Comparison of ENCODE assay signal across 8 cellular contexts in the genomic region with DNA sequence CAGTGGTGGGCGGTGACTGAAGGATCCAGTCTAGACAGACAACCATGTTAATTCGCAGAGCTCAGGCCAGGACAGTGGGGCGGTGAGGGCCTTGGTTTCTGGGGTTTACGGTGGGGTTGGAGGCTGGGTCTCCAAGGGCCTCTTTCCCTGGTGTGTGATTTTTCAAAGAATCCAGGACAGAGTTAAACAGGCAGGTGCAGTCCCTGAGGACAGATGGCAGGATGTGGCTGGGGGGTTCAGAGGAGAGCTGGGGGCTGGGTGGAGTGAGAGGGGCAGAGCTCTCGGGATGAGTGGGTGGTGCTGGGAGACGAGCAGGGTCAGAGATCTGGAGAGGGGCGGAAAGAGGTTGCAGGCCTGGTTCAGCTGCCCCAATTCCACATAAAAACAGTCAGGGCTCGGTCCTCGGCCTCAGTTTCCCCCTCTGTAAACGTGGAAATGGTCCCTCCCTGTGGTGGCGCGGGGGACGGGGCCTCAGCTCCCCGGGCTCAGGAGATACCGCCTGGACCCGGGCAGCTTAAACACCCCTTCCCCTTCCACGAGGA.
DNase-seq lines count a peak whose midpoint lies in the region; ATAC-seq, FAIRE-seq and TF ChIP-seq lines count a peak whose summit lies in the region.

No MANE protein-coding gene starts in this region.

- H3K4me1 ChIP-seq in keratinocyte (ENCODE audit: control insufficient read depth, extremely low read depth, insufficient read depth, low read length) = peaks cover 10% of the 10 kb centered on the region
- H3K4me1 ChIP-seq in upper lobe of right lung = peaks cover 4% of the 10 kb centered on the region

- H3K79me2 ChIP-seq in keratinocyte (ENCODE audit: control insufficient read depth, insufficient read depth, low read length) = no peaks in the 10 kb centered on the region

- ATAC-seq in activated T-cell treated with anti-CD3 and anti-CD28 coated beads, Interleukin-2, amount 50 U/mL, for 4 hours = peak; percentile 8 to 9
- ATAC-seq in upper lobe of right lung = no peak

- FAIRE-seq in keratinocyte (lab: Jason Lieb, UNC) = no peak

- TF ChIP-seq CTCF in keratinocyte (optimal IDR thresholded peaks at IDR 0.05 in 1 of 3, IDR thresholded peaks at IDR 0.05 in 1 of 3, conservative IDR thresholded peaks at IDR 0.05 in 1 of 3; ENCODE audit: extremely low read depth in 1 of 3, insufficient read depth in 2 of 3, low read length in 3 of 3) (no peak), upper lobe of right lung (IDR thresholded peaks at IDR 0.05) (no peak)

- H3K27ac Mint-ChIP-seq in activated T-helper 2 cell treated with anti-CD3 and anti-CD28 coated beads, Interferon-gamma antibody, Interleukin-2, Interleukin-4, amounts not matched to agents 10 μg/mL and 5 μg/mL and 100 μg/mL, durations not matched to agents 14 hours and 24 hours and 36 hours = no peak overlapping the region

- H3K4me3 ChIP-seq in keratinocyte (ENCODE audit: control insufficient read depth in 2 of 3, extremely low read depth in 1 of 3, insufficient read depth in 2 of 3, low read depth in 1 of 3, low read length in 3 of 3) = peak overlapping the region; percentile 54 to 60 (median 59)
- peak overlapping the region; percentile 73 for H3K4me3 ChIP-seq in upper lobe of right lung

- peaks cover 32% of the 10 kb centered on the region for H3K27me3 Mint-ChIP-seq in activated T-cell treated with anti-CD3 and anti-CD28 coated beads, Interleukin-2, amount 50 U/mL, for 4 hours (ENCODE audit: low read depth)
- peaks cover 13% of the 10 kb centered on the region for H3K27me3 Mint-ChIP-seq in activated T-helper 2 cell treated with anti-CD3 and anti-CD28 coated beads, Interferon-gamma antibody, Interleukin-2, Interleukin-4, amounts not matched to agents 10 μg/mL and 5 μg/mL and 100 μg/mL, durations not matched to agents 14 hours and 24 hours and 36 hours (ENCODE audit: low read depth)

- no peak for DNase-seq in activated T-cell treated with anti-CD3 and anti-CD28 coated beads, Interleukin-2, amount 50 U/mL, for 4 hours
- DNase-seq in activated T-cell treated with anti-CD3 and anti-CD28 coated beads, Interleukin-2, amount 50 U/mL, for 1 hour = no peak
- DNase-seq in activated T-helper 2 cell treated with anti-CD3 and anti-CD28 coated beads, Interferon-gamma antibody, Interleukin-2, Interleukin-4, amounts not matched to agents 10 μg/mL and 5 μg/mL and 100 μg/mL, durations not matched to agents 14 hours and 24 hours and 36 hours (ENCODE audit: low spot score) = no peak
- DNase-seq in keratinocyte (ENCODE audit: low read depth, low spot score) = no peak
- no peak for DNase-seq in upper lobe of right lung
- no peak for DNase-seq in foreskin melanocyte
- no peak for DNase-seq in SW480 (ENCODE audit: low spot score)
- no peak for DNase-seq in A172 (ENCODE audit: low spot score)

- H3K4me2 ChIP-seq in keratinocyte (ENCODE audit: control insufficient read depth, extremely low read depth, insufficient read depth, low read depth, low read length) = peak overlapping the region; percentile 79

- H3K27me3 ChIP-seq in keratinocyte (ENCODE audit: control insufficient read depth, extremely low read depth, insufficient read depth, low read length) = no peaks in the 10 kb centered on the region
- H3K27me3 ChIP-seq in upper lobe of right lung = no peaks in the 10 kb centered on the region

- peak overlapping the region; percentile 64 for H3K9ac ChIP-seq in keratinocyte (ENCODE audit: control insufficient read depth, extremely low read depth, insufficient read depth, low read length)

- H3K36me3 ChIP-seq in keratinocyte (ENCODE audit: control insufficient read depth in 2 of 2, extremely low read depth in 1 of 2, insufficient read depth in 2 of 2, low read length in 2 of 2) (no peaks in the 10 kb centered on the region), upper lobe of right lung (no peaks in the 10 kb centered on the region)

- peak overlapping the region; percentile 46 for H3K4me3 Mint-ChIP-seq in activated T-cell treated with anti-CD3 and anti-CD28 coated beads, Interleukin-2, amount 50 U/mL, for 4 hours
- peak overlapping the region; percentile 54 for H3K4me3 Mint-ChIP-seq in activated T-helper 2 cell treated with anti-CD3 and anti-CD28 coated beads, Interferon-gamma antibody, Interleukin-2, Interleukin-4, amounts not matched to agents 10 μg/mL and 5 μg/mL and 100 μg/mL, durations not matched to agents 14 hours and 24 hours and 36 hours (ENCODE audit: low read depth)

- H2AFZ ChIP-seq in keratinocyte (ENCODE audit: control insufficient read depth, low read length) = peak overlapping the region; percentile 88

- no peaks in the 10 kb centered on the region for H3K9me3 Mint-ChIP-seq in activated T-cell treated with anti-CD3 and anti-CD28 coated beads, Interleukin-2, amount 50 U/mL, for 4 hours
- H3K9me3 Mint-ChIP-seq in activated T-helper 2 cell treated with anti-CD3 and anti-CD28 coated beads, Interferon-gamma antibody, Interleukin-2, Interleukin-4, amounts not matched to agents 10 μg/mL and 5 μg/mL and 100 μg/mL, durations not matched to agents 14 hours and 24 hours and 36 hours = no peaks in the 10 kb centered on the region

- H3K27ac ChIP-seq in keratinocyte (ENCODE audit: control insufficient read depth, insufficient read depth, low read length) (no peak overlapping the region), upper lobe of right lung (no peak overlapping the region)

- H4K20me1 ChIP-seq in keratinocyte (ENCODE audit: control insufficient read depth, extremely low read depth, insufficient read depth, low read length) = no peaks in the 10 kb centered on the region

- H3K36me3 Mint-ChIP-seq in activated T-cell treated with anti-CD3 and anti-CD28 coated beads, Interleukin-2, amount 50 U/mL, for 4 hours (ENCODE audit: insufficient read depth) = no peaks in the 10 kb centered on the region
- no peaks in the 10 kb centered on the region for H3K36me3 Mint-ChIP-seq in activated T-helper 2 cell treated with anti-CD3 and anti-CD28 coated beads, Interferon-gamma antibody, Interleukin-2, Interleukin-4, amounts not matched to agents 10 μg/mL and 5 μg/mL and 100 μg/mL, durations not matched to agents 14 hours and 24 hours and 36 hours (ENCODE audit: low read depth)

- intact Hi-C loops in activated T-helper 2 cell treated with anti-CD3 and anti-CD28 coated beads, Interferon-gamma antibody, Interleukin-2, Interleukin-4, amounts not matched to agents 10 μg/mL and 5 μg/mL and 100 μg/mL, durations not matched to agents 14 hours and 24 hours and 36 hours (cut with micrococcal nuclease) = loop anchor here (2.0 to 5.0 kb wide), 2 partner anchors 991 to 1085 kb away; no protein-coding TSS in a partner anchor
- intact Hi-C loops in upper lobe of right lung (cut with DNase I) = loop anchor here (10.0 kb wide), 2 partner anchors 227 to 827 kb away; no protein-coding TSS in a partner anchor

- H3K9me3 ChIP-seq in keratinocyte (ENCODE audit: control insufficient read depth, low read depth, low read length) (no peaks in the 10 kb centered on the region), upper lobe of right lung (no peaks in the 10 kb centered on the region)

- dilution Hi-C loops in keratinocyte (cut with MboI; ENCODE audit: extremely low pct_ligation_motif_present, low sequenced_read_pairs) = no loop called here

- no peaks in the 10 kb centered on the region for H3K9me1 ChIP-seq in keratinocyte (ENCODE audit: control insufficient read depth, extremely low read depth, insufficient read depth, low read length)

- peaks cover 8% of the 10 kb centered on the region for H3K4me1 Mint-ChIP-seq in activated T-cell treated with anti-CD3 and anti-CD28 coated beads, Interleukin-2, amount 50 U/mL, for 4 hours (ENCODE audit: low read depth)
- H3K4me1 Mint-ChIP-seq in activated T-helper 2 cell treated with anti-CD3 and anti-CD28 coated beads, Interferon-gamma antibody, Interleukin-2, Interleukin-4, amounts not matched to agents 10 μg/mL and 5 μg/mL and 100 μg/mL, durations not matched to agents 14 hours and 24 hours and 36 hours (ENCODE audit: low read depth) = peaks cover 11% of the 10 kb centered on the region
